In the genomic region with DNA sequence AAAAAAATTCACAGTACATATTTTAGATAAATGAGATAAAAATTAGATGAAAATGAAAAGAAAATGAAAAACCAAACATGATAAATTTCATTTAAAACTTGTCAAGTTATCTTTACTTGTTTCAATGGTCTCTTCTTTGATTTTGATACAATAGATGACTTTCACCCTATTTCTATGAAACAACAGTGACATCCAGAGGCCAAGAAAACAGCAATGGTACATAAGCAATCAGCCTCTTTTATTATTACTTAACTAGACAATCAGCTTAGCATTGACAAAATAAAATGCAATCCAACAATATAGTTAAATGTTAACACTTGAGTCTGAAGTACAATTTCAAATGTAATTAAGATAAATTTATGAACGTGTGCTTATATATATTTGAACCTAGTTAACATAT, we compare ENCODE assay signal across 10 cellular contexts.
DNase-seq lines count a peak whose midpoint lies in the region; ATAC-seq and TF ChIP-seq lines count a peak whose summit lies in the region.
"Had no signal": no experiment of that assay in that cellular context is flagged by ENCODE, and none has a peak within 500 bp of the region (broad histone marks: within the 10 kb centered on the region; RNA-seq: fewer than 3 reads in every experiment).

No MANE protein-coding gene starts in this region.

- H3K27me3 ChIP-seq in GM23338 (ENCODE audit: insufficient read depth) (no peaks in the 10 kb centered on the region), colonic mucosa (no peaks in the 10 kb centered on the region), neural progenitor cell (no peaks in the 10 kb centered on the region)

- H3K27ac ChIP-seq in GM23338 (ENCODE audit: low read depth) (no peak overlapping the region), colonic mucosa (no peak overlapping the region), neural progenitor cell (no peak overlapping the region)
- H3K27ac ChIP-seq: KMS-11 had no signal

- H3K4me2 ChIP-seq in GM23338 (no peak overlapping the region), neural progenitor cell (no peak overlapping the region)
- H3K4me2 ChIP-seq: KMS-11 had no signal

- TF ChIP-seq CTCF in GM23338 (conservative IDR thresholded peaks at IDR 0.05; ENCODE audit: low read depth in 2 of 2) (peak in 1 of 2 experiments; percentile 69; a peak in 3 of 4 replicates), colonic mucosa (IDR thresholded peaks at IDR 0.05) (peak; percentile 11), neural progenitor cell (IDR thresholded peaks at IDR 0.05) (peak; percentile 48)

- H3K9ac ChIP-seq in colonic mucosa (ENCODE audit: low read depth in 2 of 2, low read length in 2 of 2), result no peak overlapping the region
- no peak overlapping the region for H3K9ac ChIP-seq in neural progenitor cell
- H3K9ac ChIP-seq: KMS-11 had no signal

- H3K4me1 ChIP-seq in GM23338 (ENCODE audit: insufficient read depth) (peaks cover 14% of the 10 kb centered on the region; the same call in 1 of the 2 replicates), colonic mucosa (no peaks in the 10 kb centered on the region), neural progenitor cell (peaks cover 8% of the 10 kb centered on the region)

- H3K9me3 Mint-ChIP-seq in GM23338, result no peaks in the 10 kb centered on the region
- H3K9me3 Mint-ChIP-seq in neural progenitor cell, result no peaks in the 10 kb centered on the region
- no peaks in the 10 kb centered on the region for H3K9me3 Mint-ChIP-seq in activated CD4-positive, alpha-beta T cell treated with anti-CD3 and anti-CD28 coated beads for 36 hours (ENCODE audit: low read depth)
- H3K9me3 Mint-ChIP-seq: activated B cell treated with CpG ODN at 0.5 μM for 24 hours had no signal

- H3K9me3 ChIP-seq in colonic mucosa, result no peaks in the 10 kb centered on the region
- H3K9me3 ChIP-seq in neural progenitor cell (ENCODE audit: low read depth), result no peaks in the 10 kb centered on the region

- H3K4me1 Mint-ChIP-seq in GM23338, result no peaks in the 10 kb centered on the region; the same call in 2 of the 3 replicates
- H3K4me1 Mint-ChIP-seq in neural progenitor cell, result no peaks in the 10 kb centered on the region
- peaks cover 5% of the 10 kb centered on the region for H3K4me1 Mint-ChIP-seq in activated CD4-positive, alpha-beta T cell treated with anti-CD3 and anti-CD28 coated beads for 36 hours
- H3K4me1 Mint-ChIP-seq: activated B cell treated with CpG ODN at 0.5 μM for 24 hours had no signal

- POLR2A ChIA-PET in activated CD4-positive, alpha-beta T cell treated with anti-CD3 and anti-CD28 coated beads for 36 hours (lab: Charles Lee), result no interaction called here

- no peaks in the 10 kb centered on the region; the same call in 2 of the 3 replicates for H3K36me3 Mint-ChIP-seq in GM23338 (ENCODE audit: low read depth)
- H3K36me3 Mint-ChIP-seq in neural progenitor cell, result no peaks in the 10 kb centered on the region
- peaks cover 18% of the 10 kb centered on the region for H3K36me3 Mint-ChIP-seq in activated CD4-positive, alpha-beta T cell treated with anti-CD3 and anti-CD28 coated beads for 36 hours (ENCODE audit: low read depth)

- H3K9me2 ChIP-seq in GM23338 (ENCODE audit: insufficient read depth), result no peaks in the 10 kb centered on the region

- H3K4me3 Mint-ChIP-seq in GM23338, result no peak overlapping the region
- no peak overlapping the region for H3K4me3 Mint-ChIP-seq in neural progenitor cell
- H3K4me3 Mint-ChIP-seq in activated CD4-positive, alpha-beta T cell treated with anti-CD3 and anti-CD28 coated beads for 36 hours, result no peak overlapping the region
- H3K4me3 Mint-ChIP-seq: activated B cell treated with CpG ODN at 0.5 μM for 24 hours had no signal

- no peaks in the 10 kb centered on the region for H3F3A ChIP-seq in GM23338 (replicated peaks; ENCODE audit: low read depth)
- no peaks in the 10 kb centered on the region for H3F3A ChIP-seq in neural progenitor cell (ENCODE audit: low read depth)

- intact Hi-C loops in colonic mucosa (cut with DNase I), result no loop called here
- intact Hi-C loops in activated CD4-positive, alpha-beta T cell treated with anti-CD3 and anti-CD28 coated beads for 36 hours (cut with DNase I, micrococcal nuclease), result no loop called here

- no peak for ATAC-seq in GM23338
- ATAC-seq in activated CD4-positive, alpha-beta T cell treated with anti-CD3 and anti-CD28 coated beads for 36 hours, result no peak

- H3K36me3 ChIP-seq in GM23338 (ENCODE audit: insufficient read depth) (no peaks in the 10 kb centered on the region), colonic mucosa (no peaks in the 10 kb centered on the region), neural progenitor cell (no peaks in the 10 kb centered on the region)

- no peaks in the 10 kb centered on the region for H3K79me2 ChIP-seq in GM23338 (replicated peaks; ENCODE audit: insufficient read depth)
- H3K79me2 ChIP-seq in neural progenitor cell (ENCODE audit: low read depth), result no peaks in the 10 kb centered on the region

- DNase-seq in GM23338 (ENCODE audit: low spot score) (peak; percentile 43), NCI-H1694 treated with DMSO at 0.1 percent for 48 hours (lab: John Stamatoyannopoulos, UW) (peak; percentile 59), colonic mucosa (no peak), neural progenitor cell (ENCODE audit: low spot score) (no peak), HK-2 (ENCODE audit: unreplicated experiment) (no peak)
- no peak for DNase-seq in activated CD4-positive, alpha-beta T cell treated with anti-CD3 and anti-CD28 coated beads for 36 hours
- no peak for DNase-seq in activated CD4-positive, CD25-positive, alpha-beta regulatory T cell treated with anti-CD3 and anti-CD28 coated beads, Interleukin-2, amount 50 U/mL, for 72 hours
- DNase-seq: activated B cell treated with CpG ODN at 0.5 μM for 24 hours; central memory CD4-positive, alpha-beta T cell had no signal

- no peak overlapping the region for H2AFZ ChIP-seq in GM23338
- no peak overlapping the region for H2AFZ ChIP-seq in neural progenitor cell (replicated peaks)

- H3K27me3 Mint-ChIP-seq in GM23338 (ENCODE audit: insufficient read depth, low read depth, poor library complexity) (no peaks in the 10 kb centered on the region), neural progenitor cell (ENCODE audit: insufficient read depth, low read depth) (no peaks in the 10 kb centered on the region)
- no peaks in the 10 kb centered on the region for H3K27me3 Mint-ChIP-seq in activated CD4-positive, alpha-beta T cell treated with anti-CD3 and anti-CD28 coated beads for 36 hours
- H3K27me3 Mint-ChIP-seq: activated B cell treated with CpG ODN at 0.5 μM for 24 hours had no signal

- CTCF ChIA-PET in activated CD4-positive, alpha-beta T cell treated with anti-CD3 and anti-CD28 coated beads for 36 hours (lab: Charles Lee), result no interaction called here

- H3K27ac Mint-ChIP-seq in GM23338 (no peak overlapping the region), neural progenitor cell (no peak overlapping the region)
- H3K27ac Mint-ChIP-seq in activated CD4-positive, alpha-beta T cell treated with anti-CD3 and anti-CD28 coated beads for 36 hours, result no peak overlapping the region
- H3K27ac Mint-ChIP-seq: activated B cell treated with CpG ODN at 0.5 μM for 24 hours had no signal

- no peaks in the 10 kb centered on the region for H4K20me1 ChIP-seq in GM23338 (replicated peaks; ENCODE audit: insufficient read depth)
- no peaks in the 10 kb centered on the region for H4K20me1 ChIP-seq in neural progenitor cell (ENCODE audit: low read depth)

- no peak overlapping the region for H3K4me3 ChIP-seq in GM23338
- H3K4me3 ChIP-seq in colonic mucosa, result no peak overlapping the region
- H3K4me3 ChIP-seq in neural progenitor cell, result no peak overlapping the region

TF ChIP-seq in GM23338, 12 proteins besides CTCF, POLR2A, EP300 and RAD21:
- TF ChIP-seq STAT1 (IDR thresholded peaks at IDR 0.05; ENCODE audit: unreplicated experiment) (no peak), EZH2 (IDR thresholded peaks at IDR 0.05; ENCODE audit: low read depth, unreplicated experiment) (no peak), POLR2AphosphoS5 (IDR thresholded peaks at IDR 0.05; ENCODE audit: low read depth) (no peak), JUNB (IDR thresholded peaks at IDR 0.05; ENCODE audit: unreplicated experiment) (no peak), NANOG (IDR thresholded peaks at IDR 0.05; ENCODE audit: borderline replicate concordance) (no peak), CREB1 (CRISPR knock-in tag; IDR thresholded peaks at IDR 0.05; ENCODE audit: low read depth) (no peak), ZNF114 (CRISPR knock-in tag; IDR thresholded peaks at IDR 0.05) (no peak)

Comparison
In these comparisons a context has a peak if more than half of its experiments do, and no peak if none do; other contexts are left out.
1. DNase-seq: peak in GM23338 (single experiment) and NCI-H1694 treated with DMSO at 0.1 percent for 48 hours (single experiment); none in colonic mucosa (single experiment), neural progenitor cell (single experiment), HK-2 (single experiment), activated CD4-positive, alpha-beta T cell treated with anti-CD3 and anti-CD28 coated beads for 36 hours (single experiment) and activated CD4-positive, CD25-positive, alpha-beta regulatory T cell treated with anti-CD3 and anti-CD28 coated beads, Interleukin-2, amount 50 U/mL, for 72 hours (single experiment).